Comparison of ENCODE assay signal across 3 cellular contexts in the genomic region with DNA sequence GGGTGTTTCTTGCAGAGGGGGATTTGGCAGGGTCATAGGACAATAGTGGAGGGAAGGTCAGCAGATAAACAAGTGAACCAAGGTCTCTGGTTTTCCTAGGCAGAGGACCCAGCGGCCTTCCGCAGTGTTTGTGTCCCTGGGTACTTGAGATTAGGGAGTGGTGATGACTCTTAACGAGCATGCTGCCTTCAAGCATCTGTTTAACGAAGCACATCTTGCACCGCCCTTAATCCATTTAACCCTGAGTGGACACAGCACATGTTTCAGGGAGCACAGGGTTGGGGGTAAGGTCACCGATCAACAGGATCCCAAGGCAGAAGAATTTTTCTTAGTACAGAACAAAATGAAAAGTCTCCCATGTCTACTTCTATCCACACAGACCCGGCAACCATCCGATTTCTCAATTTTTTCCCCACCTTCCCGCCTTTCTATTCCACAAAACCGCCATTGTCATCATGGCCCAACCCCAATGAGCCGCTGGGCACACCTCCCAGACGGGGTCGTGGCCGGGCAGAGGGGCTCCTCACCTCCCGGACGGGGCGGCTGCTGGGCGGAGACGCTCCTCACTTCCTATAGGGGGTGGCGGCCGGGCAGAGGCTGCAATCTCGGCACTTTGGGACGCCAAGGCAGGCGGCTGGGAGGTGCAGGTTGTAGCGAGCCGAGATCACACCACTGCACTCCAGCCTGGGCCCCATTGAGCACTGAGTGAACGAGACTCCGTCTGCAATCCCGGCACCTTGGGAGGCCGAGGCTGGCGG. TPM values are rescaled to one million over a fixed set of nuclear protein-coding genes. Genes with fewer than 3 reads are reported as not detected.
"Had no signal": no experiment of that assay in that cellular context is flagged by ENCODE, and none has a peak within 500 bp of the region (broad histone marks: within the 10 kb centered on the region; RNA-seq: fewer than 3 reads in every experiment).

No MANE protein-coding gene starts in this region.

RNA-seq across cellular contexts. Expression of a gene that starts 35.1 kb away (rescaled TPM):
- total RNA-seq: activated CD4-positive, alpha-beta memory T cell treated with anti-CD3 and anti-CD28 coated beads for 36 hours; activated CD8-positive, alpha-beta T cell treated with anti-CD3 and anti-CD28 coated beads for 36 hours; T-helper 17 cell had no signal
